Comparison of ENCODE assay signal across 1 cellular context in the genomic region with DNA sequence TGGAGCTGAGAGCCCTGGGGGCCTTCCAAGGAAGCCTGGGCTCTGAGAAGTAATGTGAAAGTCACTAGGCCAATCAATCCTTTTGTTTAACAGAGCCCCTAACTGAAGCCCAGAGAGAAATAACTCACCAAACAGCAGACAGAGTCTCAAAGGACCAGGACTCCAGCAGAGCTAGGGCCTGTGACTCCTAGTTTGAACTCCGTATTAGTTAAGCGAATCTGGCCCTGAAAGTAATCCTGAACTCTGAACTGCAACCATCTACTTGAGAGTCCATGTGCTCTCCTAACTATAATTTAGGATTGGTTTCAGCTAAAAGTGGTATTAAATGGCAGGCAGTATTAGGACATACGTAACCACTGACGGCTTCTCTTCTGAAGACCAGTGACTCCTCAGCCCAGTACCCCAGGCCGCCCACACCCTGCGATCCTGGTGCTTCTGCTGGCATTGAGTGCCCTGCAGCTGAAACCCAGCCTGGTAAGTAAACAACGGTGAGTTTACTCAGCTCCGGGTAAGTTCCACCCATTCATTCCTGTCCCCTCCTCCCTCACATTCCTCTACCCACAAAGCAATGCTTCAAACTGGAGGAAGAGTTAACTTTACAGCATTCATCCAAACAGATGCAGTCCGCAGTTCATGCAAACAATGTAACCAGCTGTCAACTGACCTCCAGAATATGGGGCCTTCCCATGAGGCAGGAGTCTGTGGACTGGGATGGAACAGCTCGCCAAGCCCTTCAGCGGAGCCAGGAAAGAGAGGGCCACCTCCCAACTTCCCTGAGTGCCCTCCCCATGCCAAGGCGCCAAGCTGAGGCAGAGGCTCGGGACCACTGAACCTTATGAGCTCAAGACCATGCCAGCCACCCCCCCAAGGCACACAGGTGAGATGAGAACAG.
TF ChIP-seq lines count a peak whose summit lies in the region.

No MANE protein-coding gene starts in this region.

TF ChIP-seq in HCT116, 20 proteins besides CTCF, POLR2A, EP300 and RAD21 (continued from another document):
- TF ChIP-seq, protein P1, sequence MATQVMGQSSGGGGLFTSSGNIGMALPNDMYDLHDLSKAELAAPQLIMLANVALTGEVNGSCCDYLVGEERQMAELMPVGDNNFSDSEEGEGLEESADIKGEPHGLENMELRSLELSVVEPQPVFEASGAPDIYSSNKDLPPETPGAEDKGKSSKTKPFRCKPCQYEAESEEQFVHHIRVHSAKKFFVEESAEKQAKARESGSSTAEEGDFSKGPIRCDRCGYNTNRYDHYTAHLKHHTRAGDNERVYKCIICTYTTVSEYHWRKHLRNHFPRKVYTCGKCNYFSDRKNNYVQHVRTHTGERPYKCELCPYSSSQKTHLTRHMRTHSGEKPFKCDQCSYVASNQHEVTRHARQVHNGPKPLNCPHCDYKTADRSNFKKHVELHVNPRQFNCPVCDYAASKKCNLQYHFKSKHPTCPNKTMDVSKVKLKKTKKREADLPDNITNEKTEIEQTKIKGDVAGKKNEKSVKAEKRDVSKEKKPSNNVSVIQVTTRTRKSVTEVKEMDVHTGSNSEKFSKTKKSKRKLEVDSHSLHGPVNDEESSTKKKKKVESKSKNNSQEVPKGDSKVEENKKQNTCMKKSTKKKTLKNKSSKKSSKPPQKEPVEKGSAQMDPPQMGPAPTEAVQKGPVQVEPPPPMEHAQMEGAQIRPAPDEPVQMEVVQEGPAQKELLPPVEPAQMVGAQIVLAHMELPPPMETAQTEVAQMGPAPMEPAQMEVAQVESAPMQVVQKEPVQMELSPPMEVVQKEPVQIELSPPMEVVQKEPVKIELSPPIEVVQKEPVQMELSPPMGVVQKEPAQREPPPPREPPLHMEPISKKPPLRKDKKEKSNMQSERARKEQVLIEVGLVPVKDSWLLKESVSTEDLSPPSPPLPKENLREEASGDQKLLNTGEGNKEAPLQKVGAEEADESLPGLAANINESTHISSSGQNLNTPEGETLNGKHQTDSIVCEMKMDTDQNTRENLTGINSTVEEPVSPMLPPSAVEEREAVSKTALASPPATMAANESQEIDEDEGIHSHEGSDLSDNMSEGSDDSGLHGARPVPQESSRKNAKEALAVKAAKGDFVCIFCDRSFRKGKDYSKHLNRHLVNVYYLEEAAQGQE (IDR thresholded peaks at IDR 0.05; ENCODE audit: low read depth) = no peak
TF ChIP-seq in HCT116: peak in this region for 0.
